In the genomic region with DNA sequence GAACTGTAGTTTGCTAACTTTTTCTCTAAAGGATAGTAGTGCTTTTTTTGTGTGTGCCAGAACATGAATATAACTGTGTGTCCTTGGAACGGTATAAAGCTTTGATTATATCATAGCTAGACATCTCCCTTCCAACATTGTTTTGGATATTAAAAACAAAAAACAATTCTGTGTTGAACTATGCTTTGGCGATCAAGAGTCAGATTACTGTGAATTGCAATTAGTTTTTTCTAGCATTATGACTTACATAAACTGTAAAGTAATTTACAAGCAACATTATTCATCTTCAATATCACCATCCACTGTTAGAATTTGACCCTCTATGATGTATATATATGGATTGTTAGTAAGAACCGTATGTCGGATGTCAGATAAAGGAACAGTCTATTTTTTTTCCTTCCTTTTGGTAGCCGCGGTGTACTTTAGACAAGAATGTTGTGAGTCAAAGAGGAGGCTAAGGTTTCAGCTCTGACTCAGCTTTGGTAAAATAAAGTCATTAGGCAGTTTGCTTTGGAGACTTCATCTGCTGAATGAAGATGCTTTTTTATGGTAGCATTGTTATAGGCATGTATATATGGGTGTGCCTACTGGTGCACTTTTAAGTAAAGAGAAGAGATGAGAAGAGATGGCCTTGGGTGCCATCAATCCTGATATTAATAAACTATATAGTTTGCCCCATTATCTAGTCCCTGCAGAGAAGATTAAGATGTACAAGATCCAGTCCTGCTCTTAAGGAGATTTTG, we compare ENCODE assay signal across 10 cellular contexts.
DNase-seq lines count a peak whose midpoint lies in the region; ATAC-seq and TF ChIP-seq lines count a peak whose summit lies in the region.
"Had no signal": no experiment of that assay in that cellular context is flagged by ENCODE, and none has a peak within 500 bp of the region (broad histone marks: within the 10 kb centered on the region; RNA-seq: fewer than 3 reads in every experiment).

No MANE protein-coding gene starts in this region.

- H3K9me3 ChIP-seq in parathyroid adenoma (ENCODE audit: control insufficient read depth, low read length) = no peaks in the 10 kb centered on the region

- DNase-seq in GDM1 (lab: John Stamatoyannopoulos, UW) (peak; percentile 79), RPMI7951 (ENCODE audit: low read depth) (peak; percentile 83), fibroblast of gingiva (ENCODE audit: low read depth) (peak; percentile 57), NCI-H1417 (lab: John Stamatoyannopoulos, UW) (no peak), SW 1271 (lab: John Stamatoyannopoulos, UW) (no peak)
- DNase-seq: esophagus squamous epithelium, NCI-H1694 treated with DMSO at 0.1 percent for 48 hours had no signal

- peaks cover 7% of the 10 kb centered on the region for H3K4me1 ChIP-seq in parathyroid adenoma
- H3K4me1 ChIP-seq: esophagus squamous epithelium had no signal

- H3K4me3 ChIP-seq in parathyroid adenoma (ENCODE audit: low read depth, low read length) = no peak overlapping the region
- H3K4me3 ChIP-seq: esophagus squamous epithelium had no signal

- H3K79me2 ChIP-seq in parathyroid adenoma = no peaks in the 10 kb centered on the region

- H3K36me3 ChIP-seq in parathyroid adenoma (ENCODE audit: control insufficient read depth, insufficient read depth, low read length) = no peaks in the 10 kb centered on the region
- H3K36me3 ChIP-seq: esophagus squamous epithelium had no signal

- H3K4me2 ChIP-seq in parathyroid adenoma (ENCODE audit: low read length) = no peak overlapping the region

- H2AFZ ChIP-seq in parathyroid adenoma = peak overlapping the region; percentile 14

- no peak for ATAC-seq in GM18907 (IDR thresholded peaks at IDR 0.05; ENCODE audit: unreplicated experiment)
- ATAC-seq in HG02763 (IDR thresholded peaks at IDR 0.05; ENCODE audit: unreplicated experiment) = no peak

- H3K9ac ChIP-seq in parathyroid adenoma = no peak overlapping the region

- no peak for TF ChIP-seq CTCF in parathyroid adenoma (IDR thresholded peaks at IDR 0.05)

- no peaks in the 10 kb centered on the region for H3K27me3 ChIP-seq in parathyroid adenoma (ENCODE audit: control insufficient read depth, insufficient read depth, low read length)
- H3K27me3 ChIP-seq: esophagus squamous epithelium had no signal

- no peak overlapping the region for H3K27ac ChIP-seq in parathyroid adenoma

Comparison
In these comparisons a context has a peak if more than half of its experiments do, and no peak if none do; other contexts are left out.
1. DNase-seq: peak in GDM1 (single experiment), RPMI7951 (single experiment) and fibroblast of gingiva (single experiment); none in NCI-H1417 (0 of 3) and SW 1271 (0 of 2).